8 cellular contexts compared by ENCODE assay signal in the genomic region with DNA sequence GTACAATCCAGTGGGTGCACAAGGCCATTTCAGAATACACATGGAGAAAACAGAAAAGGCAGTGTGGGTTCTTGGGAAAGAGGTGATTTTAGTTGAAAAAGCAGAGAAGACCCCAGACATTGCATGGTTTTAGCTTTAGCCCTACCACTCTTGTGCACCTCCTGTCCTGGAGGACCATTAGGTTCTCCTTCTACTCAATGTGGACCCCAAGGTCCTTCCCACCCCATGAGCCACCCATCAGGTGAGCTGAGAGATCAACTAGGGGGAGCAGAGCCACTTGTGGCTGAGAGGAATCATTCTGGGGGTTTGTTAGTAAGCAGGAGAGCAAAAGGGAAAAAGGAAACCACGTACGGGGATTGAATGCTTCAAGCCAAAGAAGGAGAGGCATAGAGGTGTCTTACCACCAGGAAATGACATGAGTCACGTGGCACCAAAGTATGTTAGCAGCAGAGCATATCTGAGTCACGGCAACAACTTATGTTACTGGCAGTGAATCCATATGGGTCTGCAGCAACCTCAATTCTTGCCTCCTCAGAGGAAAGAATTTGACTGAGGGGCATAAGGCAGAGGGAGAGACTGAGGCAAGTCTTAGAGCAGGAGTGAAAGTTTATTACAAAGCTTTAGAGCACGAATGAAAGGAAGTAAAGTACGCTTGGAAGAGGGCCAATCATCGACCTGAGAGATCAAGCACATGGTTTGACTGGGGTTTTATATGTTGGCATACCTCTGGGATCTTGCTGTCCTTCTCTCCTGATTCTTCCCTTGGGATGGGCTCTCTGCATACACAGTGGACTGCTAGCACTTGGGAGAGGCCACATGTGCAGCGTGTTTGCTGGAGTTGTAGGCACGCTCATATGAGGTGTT.
DNase-seq lines count a peak whose midpoint lies in the region; ATAC-seq and TF ChIP-seq lines count a peak whose summit lies in the region.

No MANE protein-coding gene starts in this region.

- H3K4me3 Mint-ChIP-seq in neural progenitor cell: no peak overlapping the region

- TF ChIP-seq POLR2A in testis (IDR thresholded peaks at IDR 0.05) (no peak), GM18505 (IDR thresholded peaks at IDR 0.05; ENCODE audit: borderline replicate concordance, extremely low read depth, insufficient read depth, insufficient read length) (no peak)

- intact Hi-C loops in testis (cut with DNase I; ENCODE audit: low total_unique reads): no loop called here

- DNase-seq in DND-41 (peak; percentile 23), MV-4-11 (lab: John Stamatoyannopoulos, UW) (peak; percentile 6), neural progenitor cell (ENCODE audit: low spot score) (no peak), GF-D8 (lab: John Stamatoyannopoulos, UW) (no peak), UCSD-AML1 (lab: John Stamatoyannopoulos, UW; ENCODE audit: unreplicated experiment) (no peak), testis (no peak)
- DNase-seq in activated naive CD4-positive, alpha-beta T cell treated with anti-CD3 and anti-CD28 coated beads, Interleukin-2, amount 50 U/mL, for 16 hours: peak; percentile 35

- H3K27me3 ChIP-seq in DND-41 (ENCODE audit: insufficient read depth, low read length, poor library complexity) (peaks cover 11% of the 10 kb centered on the region), neural progenitor cell (no peaks in the 10 kb centered on the region), testis (no peaks in the 10 kb centered on the region)

- H3K9ac ChIP-seq in DND-41 (ENCODE audit: low read depth, low read length) (no peak overlapping the region), neural progenitor cell (no peak overlapping the region)

- H3K79me2 ChIP-seq in DND-41 (ENCODE audit: insufficient read depth, low read length) (no peaks in the 10 kb centered on the region), neural progenitor cell (ENCODE audit: low read depth) (no peaks in the 10 kb centered on the region)

- H3K4me2 ChIP-seq in DND-41 (ENCODE audit: insufficient read depth, low read length) (peak overlapping the region; percentile 24), neural progenitor cell (no peak overlapping the region)

- H2AFZ ChIP-seq in DND-41 (ENCODE audit: low read depth, low read length): peak overlapping the region; percentile 59
- peak overlapping the region; percentile 72 for H2AFZ ChIP-seq in neural progenitor cell (replicated peaks)

- H3K36me3 Mint-ChIP-seq in neural progenitor cell: no peaks in the 10 kb centered on the region

- peaks cover 16% of the 10 kb centered on the region for H3K4me1 ChIP-seq in DND-41 (ENCODE audit: insufficient read depth, low read length)
- H3K4me1 ChIP-seq in neural progenitor cell: no peaks in the 10 kb centered on the region
- peaks cover 19% of the 10 kb centered on the region for H3K4me1 ChIP-seq in testis

- no peaks in the 10 kb centered on the region for H3K4me1 Mint-ChIP-seq in neural progenitor cell

- H3K9me3 ChIP-seq in DND-41 (ENCODE audit: insufficient read depth, low read length, severe bottlenecking): no peaks in the 10 kb centered on the region
- no peaks in the 10 kb centered on the region for H3K9me3 ChIP-seq in neural progenitor cell (ENCODE audit: low read depth)
- H3K9me3 ChIP-seq in testis: no peaks in the 10 kb centered on the region

- H3K27ac ChIP-seq in DND-41 (ENCODE audit: low read length): no peak overlapping the region
- no peak overlapping the region for H3K27ac ChIP-seq in neural progenitor cell
- H3K27ac ChIP-seq in testis: no peak overlapping the region

- H4K20me1 ChIP-seq in DND-41 (ENCODE audit: insufficient read depth, low read length) (no peaks in the 10 kb centered on the region), neural progenitor cell (ENCODE audit: low read depth) (no peaks in the 10 kb centered on the region)

- no peaks in the 10 kb centered on the region for H3F3A ChIP-seq in neural progenitor cell (ENCODE audit: low read depth)

- H3K36me3 ChIP-seq in DND-41 (ENCODE audit: insufficient read depth, low read length): no peaks in the 10 kb centered on the region
- no peaks in the 10 kb centered on the region for H3K36me3 ChIP-seq in neural progenitor cell
- H3K36me3 ChIP-seq in testis (ENCODE audit: low read depth, missing control alignments): no peaks in the 10 kb centered on the region

- no peaks in the 10 kb centered on the region for H3K27me3 Mint-ChIP-seq in neural progenitor cell (ENCODE audit: insufficient read depth, low read depth)

- no peaks in the 10 kb centered on the region for H3K9me3 Mint-ChIP-seq in neural progenitor cell

- 89 to 90% methylated on average over 9 of the region's 9 CpGs for WGBS in testis, 2 donors

- TF ChIP-seq CTCF in DND-41 (IDR thresholded peaks at IDR 0.05; ENCODE audit: borderline replicate concordance, extremely low read depth, low read length, poor library complexity, severe bottlenecking): no peak
- TF ChIP-seq CTCF in neural progenitor cell (IDR thresholded peaks at IDR 0.05): no peak
- TF ChIP-seq CTCF in testis (IDR thresholded peaks at IDR 0.05): no peak

- peak; percentile 84 for ATAC-seq in DND-41 (ENCODE audit: insufficient read depth, low read depth)
- ATAC-seq in GM18505 (IDR thresholded peaks at IDR 0.05; ENCODE audit: unreplicated experiment): no peak

- no peak overlapping the region for H3K27ac Mint-ChIP-seq in neural progenitor cell

- H3K4me3 ChIP-seq in DND-41 (ENCODE audit: low read depth in 1 of 2, low read length in 2 of 2) (no peak overlapping the region), neural progenitor cell (no peak overlapping the region), testis (no peak overlapping the region)

Comparison
In these comparisons a context has a peak if more than half of its experiments do, and no peak if none do; other contexts are left out.
1. DNase-seq: peak in DND-41 (single experiment), MV-4-11 (single experiment) and activated naive CD4-positive, alpha-beta T cell treated with anti-CD3 and anti-CD28 coated beads, Interleukin-2, amount 50 U/mL, for 16 hours (single experiment); none in neural progenitor cell (single experiment), GF-D8 (single experiment), UCSD-AML1 (single experiment) and testis (single experiment).